12 cellular contexts compared by ENCODE assay signal in the genomic region with DNA sequence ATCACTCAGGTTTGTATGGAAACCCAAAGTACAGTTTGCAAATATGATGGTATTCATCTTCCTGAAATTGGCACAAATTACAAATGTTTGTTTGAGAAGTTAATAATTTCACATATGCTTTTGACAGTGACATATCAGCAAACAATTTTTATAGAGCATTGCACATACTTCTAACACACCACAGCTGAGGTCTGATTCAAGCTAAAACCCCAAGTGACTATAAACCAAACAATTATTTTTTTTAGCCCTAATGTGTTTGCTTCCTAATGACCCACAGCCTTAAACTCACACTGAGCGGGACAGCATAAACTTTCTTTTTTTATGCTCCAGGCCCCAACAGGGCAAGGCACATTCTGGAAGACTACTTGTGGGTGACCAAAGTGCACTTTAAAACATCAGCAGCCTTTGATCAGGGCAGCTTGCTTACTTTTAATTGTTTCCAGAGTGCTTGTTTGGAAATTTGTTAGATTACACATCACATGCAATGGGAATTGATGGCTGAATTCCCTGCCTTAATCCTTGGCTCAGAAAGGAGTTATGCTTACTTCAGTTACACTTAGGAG.
DNase-seq lines count a peak whose midpoint lies in the region; TF ChIP-seq lines count a peak whose summit lies in the region.
"Had no signal": no experiment of that assay in that cellular context is flagged by ENCODE, and none has a peak within 500 bp of the region (broad histone marks: within the 10 kb centered on the region; RNA-seq: fewer than 3 reads in every experiment).

No MANE protein-coding gene starts in this region.

- H3K4me3 ChIP-seq in AG09309 (ENCODE audit: control insufficient read depth, low read depth, low read length): no peak overlapping the region
- H3K4me3 ChIP-seq in fibroblast of mammary gland (ENCODE audit: control insufficient read depth, low read depth, low read length): no peak overlapping the region
- H3K4me3 ChIP-seq: K562 had no signal

- TF ChIP-seq CTCF in AG09309 (IDR thresholded peaks at IDR 0.05; ENCODE audit: control insufficient read depth, insufficient read depth, low read depth, low read length, missing control alignments) (no peak), fibroblast of mammary gland (conservative IDR thresholded peaks at IDR 0.05; ENCODE audit: control insufficient read depth, insufficient read depth, low read depth, low read length) (no peak)

- DNase-seq in AG09309 (ENCODE audit: low read depth) (peak; percentile 77), HS-5 (ENCODE audit: low read depth) (peak; percentile 25), fibroblast of mammary gland (ENCODE audit: low read depth) (peak; percentile 53), mucosa of gallbladder (ENCODE audit: low spot score) (peak; percentile 29), NAMALWA (ENCODE audit: low spot score) (no peak), cortex of kidney (lab: John Stamatoyannopoulos, UW) (no peak), NCI-H69 (lab: John Stamatoyannopoulos, UW) (no peak)
- DNase-seq in stimulated activated CD8-positive, alpha-beta memory T cell treated with anti-CD3 and anti-CD28 coated beads, Interleukin-4, amount 100 ng/mL, for 48 hours: no peak
- DNase-seq: DMS153, NCI-H146, SIG-M5 had no signal

Comparison
In these comparisons a context has a peak if more than half of its experiments do, and no peak if none do; other contexts are left out.
1. DNase-seq: peak in AG09309 (single experiment), HS-5 (single experiment), fibroblast of mammary gland (single experiment) and mucosa of gallbladder (single experiment); none in NAMALWA (single experiment), stimulated activated CD8-positive, alpha-beta memory T cell treated with anti-CD3 and anti-CD28 coated beads, Interleukin-4, amount 100 ng/mL, for 48 hours (single experiment), cortex of kidney (single experiment) and NCI-H69 (single experiment).